In the genomic region with DNA sequence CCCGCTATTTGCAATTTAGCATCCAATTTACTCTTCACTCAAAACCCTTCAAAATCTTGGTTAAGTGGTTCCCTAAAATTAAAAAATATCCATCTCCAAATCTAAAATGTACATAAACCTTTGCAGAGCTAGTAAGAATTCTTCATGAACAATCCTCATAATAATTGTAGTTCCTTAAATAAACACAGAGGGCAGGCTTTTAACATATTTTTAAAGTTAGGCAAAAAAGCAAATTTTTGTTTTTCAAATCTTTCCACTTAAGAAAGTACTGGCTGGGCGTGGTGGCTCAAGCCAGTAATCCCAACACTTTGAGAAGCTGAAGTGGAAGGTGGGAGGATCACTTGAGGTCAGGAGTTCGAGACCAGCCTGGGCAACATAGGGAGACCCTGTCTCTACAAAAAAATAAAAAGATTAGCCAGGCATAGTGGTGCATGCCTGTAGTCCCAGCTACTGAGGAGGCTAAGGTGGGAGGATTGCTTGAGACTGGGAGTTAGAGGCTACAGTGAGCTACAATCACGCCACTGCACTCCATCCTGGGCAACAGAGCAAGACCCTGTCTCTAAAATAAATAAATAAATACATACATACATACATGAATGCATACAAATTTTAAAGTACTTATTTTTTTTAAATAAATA, we compare ENCODE assay signal across 9 cellular contexts. TPM values are rescaled to one million over a fixed set of nuclear protein-coding genes. Genes with fewer than 3 reads are reported as not detected.
A peak's percentile ranks its signal among the peaks of the same experiment; 100 is the strongest.
DNase-seq lines count a peak whose midpoint lies in the region; TF ChIP-seq lines count a peak whose summit lies in the region.
"Had no signal": no experiment of that assay in that cellular context is flagged by ENCODE, and none has a peak within 500 bp of the region (broad histone marks: within the 10 kb centered on the region; RNA-seq: fewer than 3 reads in every experiment).

No MANE protein-coding gene starts in this region.

- peaks cover 58% of the 10 kb centered on the region for H3K36me3 Mint-ChIP-seq in activated T-helper 2 cell treated with anti-CD3 and anti-CD28 coated beads, Interferon-gamma antibody, Interleukin-2, Interleukin-4, amounts not matched to agents 10 μg/mL and 5 μg/mL and 100 μg/mL, durations not matched to agents 14 hours and 24 hours and 36 hours (ENCODE audit: low read depth)

- H3K4me1 Mint-ChIP-seq in activated T-helper 2 cell treated with anti-CD3 and anti-CD28 coated beads, Interferon-gamma antibody, Interleukin-2, Interleukin-4, amounts not matched to agents 10 μg/mL and 5 μg/mL and 100 μg/mL, durations not matched to agents 14 hours and 24 hours and 36 hours (ENCODE audit: low read depth) = peaks cover 5% of the 10 kb centered on the region

- DNase-seq in GM12864 (ENCODE audit: low read depth) (no peak), NCI-H69 (lab: John Stamatoyannopoulos, UW) (peak; percentile 28), epithelial cell of esophagus (ENCODE audit: low read depth) (no peak), retina (peak; percentile 13), GM10248 (ENCODE audit: extremely low spot score) (no peak)
- no peak for DNase-seq in activated T-helper 2 cell treated with anti-CD3 and anti-CD28 coated beads, Interferon-gamma antibody, Interleukin-2, Interleukin-4, amounts not matched to agents 10 μg/mL and 5 μg/mL and 100 μg/mL, durations not matched to agents 14 hours and 24 hours and 36 hours (ENCODE audit: low spot score)
- no peak for DNase-seq in stimulated activated CD4-positive, alpha-beta T cell treated with anti-CD3 and anti-CD28 coated beads, Interleukin-4, amount 100 ng/mL, for 4 hours
- DNase-seq: activated CD8-positive, alpha-beta memory T cell treated with anti-CD3 and anti-CD28 coated beads, Interleukin-2, amount 10 ng/mL, durations not matched to agents 7 days and 5 days; upper lobe of left lung had no signal

- CTCF ChIA-PET in GM10248 (lab: Yijun Ruan, JAX) = interaction anchor here (1.0 to 9.4 kb wide), 32 partner anchors 9 to 616 kb away, joined by 3 to 138 read pairs (median 4); partner anchors contain the start of genes ATL3, LGALS12, PLAAT4 and PLAAT5

- no peak overlapping the region for H3K4me3 Mint-ChIP-seq in activated T-helper 2 cell treated with anti-CD3 and anti-CD28 coated beads, Interferon-gamma antibody, Interleukin-2, Interleukin-4, amounts not matched to agents 10 μg/mL and 5 μg/mL and 100 μg/mL, durations not matched to agents 14 hours and 24 hours and 36 hours (ENCODE audit: low read depth)
- H3K4me3 Mint-ChIP-seq: activated CD8-positive, alpha-beta memory T cell treated with anti-CD3 and anti-CD28 coated beads, Interleukin-2, amount 10 ng/mL, durations not matched to agents 7 days and 5 days had no signal

- POLR2A ChIA-PET in GM10248 (lab: Yijun Ruan, JAX) = no interaction called here

- intact Hi-C loops in activated T-helper 2 cell treated with anti-CD3 and anti-CD28 coated beads, Interferon-gamma antibody, Interleukin-2, Interleukin-4, amounts not matched to agents 10 μg/mL and 5 μg/mL and 100 μg/mL, durations not matched to agents 14 hours and 24 hours and 36 hours (cut with micrococcal nuclease) = loop anchor here (10.0 kb wide), 1 partner anchor 105 kb away; the partner anchor contains the start of gene PLAAT4

- no peaks in the 10 kb centered on the region for H3K27me3 Mint-ChIP-seq in activated T-helper 2 cell treated with anti-CD3 and anti-CD28 coated beads, Interferon-gamma antibody, Interleukin-2, Interleukin-4, amounts not matched to agents 10 μg/mL and 5 μg/mL and 100 μg/mL, durations not matched to agents 14 hours and 24 hours and 36 hours (ENCODE audit: low read depth)
- H3K27me3 Mint-ChIP-seq: activated CD8-positive, alpha-beta memory T cell treated with anti-CD3 and anti-CD28 coated beads, Interleukin-2, amount 10 ng/mL, durations not matched to agents 7 days and 5 days had no signal

- H3K4me3 ChIP-seq in GM12864 (ENCODE audit: low read depth, low read length) (no peak overlapping the region), epithelial cell of esophagus (ENCODE audit: low read length) (no peak overlapping the region)
- H3K4me3 ChIP-seq: upper lobe of left lung had no signal

- peak; percentile 19 for TF ChIP-seq CTCF in GM12864 (IDR thresholded peaks at IDR 0.05; ENCODE audit: low read depth, low read length, missing control alignments)
- TF ChIP-seq CTCF in epithelial cell of esophagus (IDR thresholded peaks at IDR 0.05; ENCODE audit: insufficient read depth, low read depth, low read length, missing control alignments) = peak; percentile 12
- no peak for TF ChIP-seq CTCF in GM10248 (IDR thresholded peaks at IDR 0.05; ENCODE audit: control extremely low read depth, extremely low read depth, low read depth, missing control alignments)

- no peaks in the 10 kb centered on the region for H3K9me3 Mint-ChIP-seq in activated T-helper 2 cell treated with anti-CD3 and anti-CD28 coated beads, Interferon-gamma antibody, Interleukin-2, Interleukin-4, amounts not matched to agents 10 μg/mL and 5 μg/mL and 100 μg/mL, durations not matched to agents 14 hours and 24 hours and 36 hours

- H3K27ac Mint-ChIP-seq in activated T-helper 2 cell treated with anti-CD3 and anti-CD28 coated beads, Interferon-gamma antibody, Interleukin-2, Interleukin-4, amounts not matched to agents 10 μg/mL and 5 μg/mL and 100 μg/mL, durations not matched to agents 14 hours and 24 hours and 36 hours = no peak overlapping the region
- H3K27ac Mint-ChIP-seq: activated CD8-positive, alpha-beta memory T cell treated with anti-CD3 and anti-CD28 coated beads, Interleukin-2, amount 10 ng/mL, durations not matched to agents 7 days and 5 days had no signal

RNA-seq across cellular contexts. Expression of gene PLAAT3, which starts 25.1 kb away (rescaled TPM):
- total RNA-seq in activated T-helper 2 cell treated with anti-CD3 and anti-CD28 coated beads, Interferon-gamma antibody, Interleukin-2, Interleukin-4, amounts not matched to agents 10 μg/mL and 5 μg/mL and 100 μg/mL, durations not matched to agents 14 hours and 24 hours and 36 hours = 15.2 and 17.3 TPM in 2 replicates

RNA-seq across cellular contexts. Expression of gene ATL3, which starts 31.9 kb away (rescaled TPM):
- total RNA-seq in activated T-helper 2 cell treated with anti-CD3 and anti-CD28 coated beads, Interferon-gamma antibody, Interleukin-2, Interleukin-4, amounts not matched to agents 10 μg/mL and 5 μg/mL and 100 μg/mL, durations not matched to agents 14 hours and 24 hours and 36 hours = 38.6 and 38.8 TPM in 2 replicates

RNA-seq across cellular contexts. Expression of gene RTN3, which starts 42.0 kb away (rescaled TPM):
- total RNA-seq in activated T-helper 2 cell treated with anti-CD3 and anti-CD28 coated beads, Interferon-gamma antibody, Interleukin-2, Interleukin-4, amounts not matched to agents 10 μg/mL and 5 μg/mL and 100 μg/mL, durations not matched to agents 14 hours and 24 hours and 36 hours = 61.1 and 64.1 TPM in 2 replicates

Comparison
In these comparisons a context has a peak if more than half of its experiments do, and no peak if none do; other contexts are left out.
1. DNase-seq: peak in NCI-H69 (single experiment) and retina (single experiment); none in GM12864 (single experiment), epithelial cell of esophagus (single experiment), activated T-helper 2 cell treated with anti-CD3 and anti-CD28 coated beads, Interferon-gamma antibody, Interleukin-2, Interleukin-4, amounts not matched to agents 10 μg/mL and 5 μg/mL and 100 μg/mL, durations not matched to agents 14 hours and 24 hours and 36 hours (single experiment), GM10248 (single experiment) and stimulated activated CD4-positive, alpha-beta T cell treated with anti-CD3 and anti-CD28 coated beads, Interleukin-4, amount 100 ng/mL, for 4 hours (0 of 2).